In genomic region chr15:90637693-90638092, GRCh38 we compare ENCODE assay signal across 21 cellular contexts.
DNase-seq lines count a peak whose midpoint lies in the region; ATAC-seq and TF ChIP-seq lines count a peak whose summit lies in the region.
"Had no signal": no experiment of that assay in that cellular context is flagged by ENCODE, and none has a peak within 500 bp of the region (broad histone marks: within the 10 kb centered on the region; RNA-seq: fewer than 3 reads in every experiment).

No MANE protein-coding gene starts in this region.

- intact Hi-C loops in Right ventricle myocardium superior (cut with DNase I) = no loop called here
- intact Hi-C loops in head of caudate nucleus (cut with DNase I) = no loop called here

- no peak overlapping the region for H3K27ac ChIP-seq in BLaER1 treated with 17β-estradiol and CSF1 and Interleukin-3, amounts not matched to agents 10 nM and 100 nM
- no peak overlapping the region for H3K27ac ChIP-seq in KMS-11
- H3K27ac ChIP-seq: hepatocyte had no signal

- DNase-seq in T-cell (no peak), left kidney (ENCODE audit: low read depth, low spot score) (peak; percentile 23), Right ventricle myocardium superior (no peak), head of caudate nucleus (no peak)
- DNase-seq: amniotic stem cell; DMS153; mammary epithelial cell; NCI-H1436 treated with DMSO at 0.1 percent for 48 hours; NCI-H526; SHP77; stimulated activated CD8-positive, alpha-beta memory T cell treated with anti-CD3 and anti-CD28 coated beads, Interleukin-4, amount 100 ng/mL, for 48 hours; T-helper 2 cell had no signal

- H3K9ac ChIP-seq in BLaER1 treated with 17β-estradiol and CSF1 and Interleukin-3, amounts not matched to agents 10 nM and 100 nM = 0 out of 22 replicates have a peak overlapping the region, but pooled peaks of 1 of the 11 experiments have one; percentile 16
- H3K9ac ChIP-seq in KMS-11 = no peak overlapping the region

- no peak overlapping the region for H2AFZ ChIP-seq in KMS-11 (ENCODE audit: low read depth)
- H2AFZ ChIP-seq: hepatocyte had no signal

- H3K4me3 Mint-ChIP-seq in T-cell = no peak overlapping the region
- H3K4me3 Mint-ChIP-seq: activated T-helper 1 cell treated with anti-CD3 and anti-CD28 coated beads, Interleukin-12 subunit alpha, Interleukin-12 subunit beta, Interleukin-2, Interleukin-4 antibody, amounts not matched to agents 30 ng/mL and 10 ng/mL and 1 ng/mL, durations not matched to agents 14 hours and 24 hours and 36 hours; central memory CD8-positive, alpha-beta T cell; natural killer cell treated with Interleukin-12 subunit alpha and Interleukin-12 subunit beta and Interleukin-15 and Interleukin-18, amount 100 ng/mL, for 72 hours; WTC11 had no signal

- H4K20me1 ChIP-seq in BLaER1 treated with 17β-estradiol and CSF1 and Interleukin-3, amounts not matched to agents 10 nM and 100 nM = peaks cover 0 to 16% (median 0%) of the 10 kb centered on the region in 11 experiments; a peak in 3 of 22 replicates
- H4K20me1 ChIP-seq in KMS-11 (ENCODE audit: insufficient read depth) = no peaks in the 10 kb centered on the region

- H3K27me3 ChIP-seq in BLaER1 treated with 17β-estradiol and CSF1 and Interleukin-3, amounts not matched to agents 10 nM and 100 nM = no peaks in the 10 kb centered on the region
- no peaks in the 10 kb centered on the region for H3K27me3 ChIP-seq in KMS-11 (ENCODE audit: insufficient read depth, low read depth)
- H3K27me3 ChIP-seq: hepatocyte had no signal

- H3K36me3 ChIP-seq in BLaER1 treated with 17β-estradiol and CSF1 and Interleukin-3, amounts not matched to agents 10 nM and 100 nM = peaks cover 54 to 79% (median 69%) of the 10 kb centered on the region in 11 experiments
- H3K36me3 ChIP-seq in KMS-11 (ENCODE audit: insufficient read depth) = no peaks in the 10 kb centered on the region

- ATAC-seq in T-cell (replicated peaks in 1 of 4) (no peak), GM19328 (IDR thresholded peaks at IDR 0.05; ENCODE audit: unreplicated experiment) (no peak), GM19397 (IDR thresholded peaks at IDR 0.05; ENCODE audit: unreplicated experiment) (no peak), Right ventricle myocardium superior (ENCODE audit: poor library complexity) (no peak)
- ATAC-seq: natural killer cell treated with Interleukin-12 subunit alpha and Interleukin-12 subunit beta and Interleukin-15 and Interleukin-18, amount 100 ng/mL, for 72 hours; WTC11 had no signal

- CTCF ChIA-PET in T-cell (lab: Charles Lee) = no interaction called here

- peaks cover 6 to 16% (median 8%) of the 10 kb centered on the region in 11 experiments; a peak in 20 of 22 replicates for H3K9me3 ChIP-seq in BLaER1 treated with 17β-estradiol and CSF1 and Interleukin-3, amounts not matched to agents 10 nM and 100 nM (replicated peaks in 1 of 11)

- no peaks in the 10 kb centered on the region for H3K27me3 Mint-ChIP-seq in T-cell
- H3K27me3 Mint-ChIP-seq: central memory CD8-positive, alpha-beta T cell; natural killer cell treated with Interleukin-12 subunit alpha and Interleukin-12 subunit beta and Interleukin-15 and Interleukin-18, amount 100 ng/mL, for 72 hours had no signal

- H3K4me3 ChIP-seq in BLaER1 treated with 17β-estradiol and CSF1 and Interleukin-3, amounts not matched to agents 10 nM and 100 nM = no peak overlapping the region
- H3K4me3 ChIP-seq in KMS-11 (IDR thresholded peaks at IDR 0.05; ENCODE audit: insufficient read depth, low read depth, low read length) = no peak overlapping the region
- H3K4me3 ChIP-seq: hepatocyte had no signal

- peak overlapping the region in 7 of 11 experiments; percentile 1 to 46 (median 34); a peak in 7 of 22 replicates for H3K4me2 ChIP-seq in BLaER1 treated with 17β-estradiol and CSF1 and Interleukin-3, amounts not matched to agents 10 nM and 100 nM
- H3K4me2 ChIP-seq in KMS-11 = peak overlapping the region; percentile 89
- H3K4me2 ChIP-seq: hepatocyte had no signal

- H3K9me3 Mint-ChIP-seq in T-cell = no peaks in the 10 kb centered on the region
- H3K9me3 Mint-ChIP-seq: activated T-helper 1 cell treated with anti-CD3 and anti-CD28 coated beads, Interleukin-12 subunit alpha, Interleukin-12 subunit beta, Interleukin-2, Interleukin-4 antibody, amounts not matched to agents 30 ng/mL and 10 ng/mL and 1 ng/mL, durations not matched to agents 14 hours and 24 hours and 36 hours; central memory CD8-positive, alpha-beta T cell; natural killer cell treated with Interleukin-12 subunit alpha and Interleukin-12 subunit beta and Interleukin-15 and Interleukin-18, amount 100 ng/mL, for 72 hours had no signal

- H3K4me1 ChIP-seq in BLaER1 treated with 17β-estradiol and CSF1 and Interleukin-3, amounts not matched to agents 10 nM and 100 nM = peaks cover 16 to 34% (median 24%) of the 10 kb centered on the region in 10 experiments
- peaks cover 31% of the 10 kb centered on the region for H3K4me1 ChIP-seq in KMS-11 (ENCODE audit: low read depth, poor library complexity, severe bottlenecking)

- peak overlapping the region; percentile 0 to 4 for H3K27ac Mint-ChIP-seq in T-cell
- H3K27ac Mint-ChIP-seq: activated T-helper 1 cell treated with anti-CD3 and anti-CD28 coated beads, Interleukin-12 subunit alpha, Interleukin-12 subunit beta, Interleukin-2, Interleukin-4 antibody, amounts not matched to agents 30 ng/mL and 10 ng/mL and 1 ng/mL, durations not matched to agents 14 hours and 24 hours and 36 hours; WTC11 had no signal

- no peak for TF ChIP-seq CTCF in KMS-11 (conservative IDR thresholded peaks at IDR 0.05; ENCODE audit: low read depth, low read length)

- H3K79me2 ChIP-seq in KMS-11 (ENCODE audit: insufficient read depth, low read depth) = no peaks in the 10 kb centered on the region
- H3K79me2 ChIP-seq: hepatocyte had no signal

- POLR2A ChIA-PET in T-cell (lab: Charles Lee) = no interaction called here

- H3K36me3 Mint-ChIP-seq in T-cell = peaks cover 48% of the 10 kb centered on the region

- no peaks in the 10 kb centered on the region for H3K4me1 Mint-ChIP-seq in T-cell
- H3K4me1 Mint-ChIP-seq: central memory CD8-positive, alpha-beta T cell had no signal
